In the genomic region with DNA sequence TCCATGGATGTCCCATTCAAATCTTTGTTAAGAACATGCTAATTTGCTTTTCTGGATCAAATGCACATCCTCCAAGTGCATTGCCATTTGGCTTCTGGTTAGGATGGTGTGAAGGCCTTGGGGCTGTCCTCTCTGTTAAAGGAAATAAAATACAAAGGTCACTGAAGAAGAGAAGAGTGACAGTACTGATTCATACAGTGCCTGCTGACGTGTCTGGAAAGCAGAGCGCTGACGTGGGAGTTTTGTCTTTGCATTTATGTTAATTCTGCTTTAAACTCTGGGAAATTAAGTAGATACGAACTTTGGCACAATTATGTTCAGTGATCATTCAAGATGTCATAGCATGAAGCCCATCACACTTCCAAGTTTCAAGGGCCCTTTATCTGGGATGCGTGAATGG, we compare ENCODE assay signal across 1 cellular context.
TF ChIP-seq lines count a peak whose summit lies in the region.

No MANE protein-coding gene starts in this region.

TF ChIP-seq in GM23338, 12 proteins besides CTCF, POLR2A, EP300 and RAD21 (continued from another document):
- TF ChIP-seq, protein P1, sequence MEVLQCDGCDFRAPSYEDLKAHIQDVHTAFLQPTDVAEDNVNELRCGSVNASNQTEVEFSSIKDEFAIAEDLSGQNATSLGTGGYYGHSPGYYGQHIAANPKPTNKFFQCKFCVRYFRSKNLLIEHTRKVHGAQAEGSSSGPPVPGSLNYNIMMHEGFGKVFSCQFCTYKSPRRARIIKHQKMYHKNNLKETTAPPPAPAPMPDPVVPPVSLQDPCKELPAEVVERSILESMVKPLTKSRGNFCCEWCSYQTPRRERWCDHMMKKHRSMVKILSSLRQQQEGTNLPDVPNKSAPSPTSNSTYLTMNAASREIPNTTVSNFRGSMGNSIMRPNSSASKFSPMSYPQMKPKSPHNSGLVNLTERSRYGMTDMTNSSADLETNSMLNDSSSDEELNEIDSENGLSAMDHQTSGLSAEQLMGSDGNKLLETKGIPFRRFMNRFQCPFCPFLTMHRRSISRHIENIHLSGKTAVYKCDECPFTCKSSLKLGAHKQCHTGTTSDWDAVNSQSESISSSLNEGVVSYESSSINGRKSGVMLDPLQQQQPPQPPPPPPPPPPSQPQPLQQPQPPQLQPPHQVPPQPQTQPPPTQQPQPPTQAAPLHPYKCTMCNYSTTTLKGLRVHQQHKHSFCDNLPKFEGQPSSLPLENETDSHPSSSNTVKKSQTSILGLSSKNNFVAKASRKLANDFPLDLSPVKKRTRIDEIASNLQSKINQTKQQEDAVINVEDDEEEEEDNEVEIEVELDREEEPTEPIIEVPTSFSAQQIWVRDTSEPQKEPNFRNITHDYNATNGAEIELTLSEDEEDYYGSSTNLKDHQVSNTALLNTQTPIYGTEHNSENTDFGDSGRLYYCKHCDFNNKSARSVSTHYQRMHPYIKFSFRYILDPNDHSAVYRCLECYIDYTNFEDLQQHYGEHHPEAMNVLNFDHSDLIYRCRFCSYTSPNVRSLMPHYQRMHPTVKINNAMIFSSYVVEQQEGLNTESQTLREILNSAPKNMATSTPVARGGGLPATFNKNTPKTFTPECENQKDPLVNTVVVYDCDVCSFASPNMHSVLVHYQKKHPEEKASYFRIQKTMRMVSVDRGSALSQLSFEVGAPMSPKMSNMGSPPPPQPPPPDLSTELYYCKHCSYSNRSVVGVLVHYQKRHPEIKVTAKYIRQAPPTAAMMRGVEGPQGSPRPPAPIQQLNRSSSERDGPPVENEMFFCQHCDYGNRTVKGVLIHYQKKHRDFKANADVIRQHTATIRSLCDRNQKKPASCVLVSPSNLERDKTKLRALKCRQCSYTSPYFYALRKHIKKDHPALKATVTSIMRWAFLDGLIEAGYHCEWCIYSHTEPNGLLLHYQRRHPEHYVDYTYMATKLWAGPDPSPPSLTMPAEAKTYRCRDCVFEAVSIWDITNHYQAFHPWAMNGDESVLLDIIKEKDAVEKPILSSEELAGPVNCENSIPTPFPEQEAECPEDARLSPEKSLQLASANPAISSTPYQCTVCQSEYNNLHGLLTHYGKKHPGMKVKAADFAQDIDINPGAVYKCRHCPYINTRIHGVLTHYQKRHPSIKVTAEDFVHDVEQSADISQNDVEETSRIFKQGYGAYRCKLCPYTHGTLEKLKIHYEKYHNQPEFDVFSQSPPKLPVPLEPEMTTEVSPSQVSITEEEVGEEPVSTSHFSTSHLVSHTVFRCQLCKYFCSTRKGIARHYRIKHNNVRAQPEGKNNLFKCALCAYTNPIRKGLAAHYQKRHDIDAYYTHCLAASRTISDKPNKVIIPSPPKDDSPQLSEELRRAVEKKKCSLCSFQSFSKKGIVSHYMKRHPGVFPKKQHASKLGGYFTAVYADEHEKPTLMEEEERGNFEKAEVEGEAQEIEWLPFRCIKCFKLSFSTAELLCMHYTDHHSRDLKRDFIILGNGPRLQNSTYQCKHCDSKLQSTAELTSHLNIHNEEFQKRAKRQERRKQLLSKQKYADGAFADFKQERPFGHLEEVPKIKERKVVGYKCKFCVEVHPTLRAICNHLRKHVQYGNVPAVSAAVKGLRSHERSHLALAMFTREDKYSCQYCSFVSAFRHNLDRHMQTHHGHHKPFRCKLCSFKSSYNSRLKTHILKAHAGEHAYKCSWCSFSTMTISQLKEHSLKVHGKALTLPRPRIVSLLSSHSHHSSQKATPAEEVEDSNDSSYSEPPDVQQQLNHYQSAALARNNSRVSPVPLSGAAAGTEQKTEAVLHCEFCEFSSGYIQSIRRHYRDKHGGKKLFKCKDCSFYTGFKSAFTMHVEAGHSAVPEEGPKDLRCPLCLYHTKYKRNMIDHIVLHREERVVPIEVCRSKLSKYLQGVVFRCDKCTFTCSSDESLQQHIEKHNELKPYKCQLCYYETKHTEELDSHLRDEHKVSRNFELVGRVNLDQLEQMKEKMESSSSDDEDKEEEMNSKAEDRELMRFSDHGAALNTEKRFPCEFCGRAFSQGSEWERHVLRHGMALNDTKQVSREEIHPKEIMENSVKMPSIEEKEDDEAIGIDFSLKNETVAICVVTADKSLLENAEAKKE (CRISPR knock-in tag; IDR thresholded peaks at IDR 0.05), result no peak
- no peak for TF ChIP-seq ZNF114 (CRISPR knock-in tag; IDR thresholded peaks at IDR 0.05)
- no peak for TF ChIP-seq NANOG (IDR thresholded peaks at IDR 0.05; ENCODE audit: borderline replicate concordance)
- no peak for TF ChIP-seq STAT1 (IDR thresholded peaks at IDR 0.05; ENCODE audit: unreplicated experiment)
- TF ChIP-seq CREB1 (CRISPR knock-in tag; IDR thresholded peaks at IDR 0.05; ENCODE audit: low read depth), result no peak
- TF ChIP-seq JUNB (IDR thresholded peaks at IDR 0.05; ENCODE audit: unreplicated experiment), result no peak
- TF ChIP-seq REST (IDR thresholded peaks at IDR 0.05; ENCODE audit: unreplicated experiment), result no peak
- TF ChIP-seq EZH2phosphoT487 (IDR thresholded peaks at IDR 0.05; ENCODE audit: unreplicated experiment), result no peak
- TF ChIP-seq, protein P2, sequence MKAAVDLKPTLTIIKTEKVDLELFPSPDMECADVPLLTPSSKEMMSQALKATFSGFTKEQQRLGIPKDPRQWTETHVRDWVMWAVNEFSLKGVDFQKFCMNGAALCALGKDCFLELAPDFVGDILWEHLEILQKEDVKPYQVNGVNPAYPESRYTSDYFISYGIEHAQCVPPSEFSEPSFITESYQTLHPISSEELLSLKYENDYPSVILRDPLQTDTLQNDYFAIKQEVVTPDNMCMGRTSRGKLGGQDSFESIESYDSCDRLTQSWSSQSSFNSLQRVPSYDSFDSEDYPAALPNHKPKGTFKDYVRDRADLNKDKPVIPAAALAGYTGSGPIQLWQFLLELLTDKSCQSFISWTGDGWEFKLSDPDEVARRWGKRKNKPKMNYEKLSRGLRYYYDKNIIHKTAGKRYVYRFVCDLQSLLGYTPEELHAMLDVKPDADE (IDR thresholded peaks at IDR 0.05), result no peak
